In the genomic region with DNA sequence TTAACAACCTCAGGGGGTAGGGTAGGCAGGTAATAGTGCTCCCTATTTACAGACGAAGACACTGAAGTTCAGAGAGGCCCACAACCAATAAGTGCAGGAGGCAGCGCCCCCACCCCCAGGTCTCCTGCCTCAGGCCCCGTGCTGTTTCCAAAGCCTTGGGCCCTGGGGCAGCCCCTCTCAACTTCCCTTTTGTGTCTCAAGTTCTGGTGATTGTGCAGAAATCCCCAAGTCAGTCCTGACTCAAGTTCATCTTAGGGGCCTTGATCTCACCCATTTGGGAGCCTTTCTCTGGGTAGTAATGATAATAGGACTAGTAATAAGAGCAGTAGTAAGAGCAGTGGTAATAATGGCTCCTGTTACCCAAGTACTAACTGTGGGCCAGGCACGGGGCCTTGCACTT, we compare ENCODE assay signal across 28 cellular contexts. TPM values are rescaled to one million over a fixed set of nuclear protein-coding genes. Genes with fewer than 3 reads are reported as not detected.
"Had no signal": no experiment of that assay in that cellular context is flagged by ENCODE, and none has a peak within 500 bp of the region (broad histone marks: within the 10 kb centered on the region; RNA-seq: fewer than 3 reads in every experiment).

No MANE protein-coding gene starts in this region.

- H3K36me3 ChIP-seq: neutrophil, pancreas, right lobe of liver, thyroid gland, vagina had no signal

- DNase-seq: effector CD8-positive, alpha-beta T cell; endodermal cell; foreskin keratinocyte; heart left ventricle; kidney; mesenchymal stem cell; mucosa of descending colon; naive B cell; right lobe of liver; small intestine; stimulated activated CD4-positive, alpha-beta T cell treated with anti-CD3 and anti-CD28 coated beads, Interleukin-15, amount 100 ng/mL, for 24 hours; stimulated activated CD4-positive, alpha-beta T cell treated with anti-CD3 and anti-CD28 coated beads, Interleukin-2, amount 100 ng/mL, for 48 hours; stimulated activated naive CD4-positive, alpha-beta T cell; stimulated activated naive CD8-positive, alpha-beta T cell treated with anti-CD3 and anti-CD28 coated beads, Interleukin-15, amount 100 ng/mL, for 72 hours; thyroid gland; trophoblast cell had no signal

- H3K27me3 Mint-ChIP-seq: progenitor cell of endocrine pancreas had no signal

- H3K36me3 Mint-ChIP-seq: mesothelial cell of epicardium; naive B cell; natural killer cell treated with Interleukin-12 subunit alpha and Interleukin-12 subunit beta and Interleukin-15 and Interleukin-18, amount 100 ng/mL, for 72 hours had no signal

- H3K4me1 ChIP-seq: heart left ventricle, pancreas, right lobe of liver, thyroid gland had no signal

- H3K4me1 Mint-ChIP-seq: endodermal cell; mesothelial cell of epicardium; naive B cell; neural crest cell; stimulated activated naive CD8-positive, alpha-beta T cell treated with anti-CD3 and anti-CD28 coated beads, Interleukin-15, amount 100 ng/mL, for 72 hours had no signal

- H3K27me3 ChIP-seq: esophagus muscularis mucosa, gastroesophageal sphincter, heart left ventricle, hepatocyte, neutrophil, pancreas, right lobe of liver, thyroid gland, vagina had no signal

- H3K4me3 ChIP-seq: esophagus muscularis mucosa, gastroesophageal sphincter, heart left ventricle, hepatocyte, mucosa of descending colon, pancreas, right lobe of liver, thyroid gland, vagina had no signal

- H3K27ac ChIP-seq: esophagus muscularis mucosa, foreskin keratinocyte, gastroesophageal sphincter, heart left ventricle, hepatocyte, neutrophil, pancreas, thyroid gland, vagina had no signal

- H3K4me3 Mint-ChIP-seq: dendritic cell treated with granulocyte-macrophage colony-stimulating factor and Interleukin-4, amounts not matched to agents 40 ng/mL and 50 ng/mL, for 4 days; endodermal cell; mesothelial cell of epicardium; naive B cell; natural killer cell treated with Interleukin-12 subunit alpha and Interleukin-12 subunit beta and Interleukin-15 and Interleukin-18, amount 100 ng/mL, for 72 hours; neural crest cell; stimulated activated naive CD8-positive, alpha-beta T cell treated with anti-CD3 and anti-CD28 coated beads, Interleukin-15, amount 100 ng/mL, for 72 hours had no signal

- H3K9me3 ChIP-seq: esophagus muscularis mucosa, gastroesophageal sphincter, heart left ventricle, mucosa of descending colon, neutrophil, pancreas, right lobe of liver, thyroid gland, vagina had no signal

- H3K9me3 Mint-ChIP-seq: dendritic cell treated with granulocyte-macrophage colony-stimulating factor and Interleukin-4, amounts not matched to agents 40 ng/mL and 50 ng/mL, for 4 days; endodermal cell; mesothelial cell of epicardium; naive B cell; natural killer cell treated with Interleukin-12 subunit alpha and Interleukin-12 subunit beta and Interleukin-15 and Interleukin-18, amount 100 ng/mL, for 72 hours; neural crest cell; stimulated activated naive CD8-positive, alpha-beta T cell treated with anti-CD3 and anti-CD28 coated beads, Interleukin-15, amount 100 ng/mL, for 72 hours had no signal

- ATAC-seq: foreskin keratinocyte; gastroesophageal sphincter; heart left ventricle; left lobe of liver; mucosa of descending colon; natural killer cell treated with Interleukin-12 subunit alpha and Interleukin-12 subunit beta and Interleukin-15 and Interleukin-18, amount 100 ng/mL, for 72 hours; pancreas; stimulated activated naive CD8-positive, alpha-beta T cell treated with anti-CD3 and anti-CD28 coated beads, Interleukin-15, amount 100 ng/mL, for 72 hours had no signal

- H3K27ac Mint-ChIP-seq: dendritic cell treated with granulocyte-macrophage colony-stimulating factor and Interleukin-4, amounts not matched to agents 40 ng/mL and 50 ng/mL, for 4 days; endodermal cell; mesothelial cell of epicardium; naive B cell; natural killer cell treated with Interleukin-12 subunit alpha and Interleukin-12 subunit beta and Interleukin-15 and Interleukin-18, amount 100 ng/mL, for 72 hours; progenitor cell of endocrine pancreas had no signal

RNA-seq across cellular contexts. Expression of gene ASS1, which starts 35.5 kb away (rescaled TPM):
- total RNA-seq: natural killer cell treated with Interleukin-12 subunit alpha and Interleukin-12 subunit beta and Interleukin-15 and Interleukin-18, amount 100 ng/mL, for 72 hours had no signal
